1 cellular context compared by ENCODE assay signal in genomic region chr2:11422901-11423435, GRCh38.
TF ChIP-seq lines count a peak whose summit lies in the region.

No MANE protein-coding gene starts in this region.

TF ChIP-seq in HepG2, 621 proteins besides CTCF, POLR2A, EP300 and RAD21 (continued from another document and continues in another):
- TF ChIP-seq ZFP36 (IDR thresholded peaks at IDR 0.05; ENCODE audit: borderline replicate concordance, low read depth, low read length, partially characterized antibody): no peak
- TF ChIP-seq GPN1 (CRISPR knock-in tag; IDR thresholded peaks at IDR 0.05; ENCODE audit: borderline replicate concordance): no peak
- TF ChIP-seq ZNF180 (CRISPR knock-in tag; IDR thresholded peaks at IDR 0.05; ENCODE audit: borderline replicate concordance, low read depth): no peak
- TF ChIP-seq BRCA1 (CRISPR knock-in tag; IDR thresholded peaks at IDR 0.05): no peak
- TF ChIP-seq ZFP90 (CRISPR knock-in tag; IDR thresholded peaks at IDR 0.05; ENCODE audit: borderline replicate concordance): no peak
- TF ChIP-seq KAT7 (CRISPR knock-in tag; IDR thresholded peaks at IDR 0.05; ENCODE audit: borderline replicate concordance): peak; percentile 93; the same call in 1 of the 2 replicates
- no peak for TF ChIP-seq HMG20B (CRISPR knock-in tag; conservative IDR thresholded peaks at IDR 0.05)
- peak; percentile 79; the same call in 1 of the 2 replicates for TF ChIP-seq RXRB (CRISPR knock-in tag; IDR thresholded peaks at IDR 0.05; ENCODE audit: borderline replicate concordance)
- no peak for TF ChIP-seq ZBTB21 (CRISPR knock-in tag; IDR thresholded peaks at IDR 0.05)
- no peak for TF ChIP-seq ZNF777 (CRISPR knock-in tag; IDR thresholded peaks at IDR 0.05)
- TF ChIP-seq ZNF83 (CRISPR knock-in tag; IDR thresholded peaks at IDR 0.05; ENCODE audit: borderline replicate concordance): no peak
- no peak for TF ChIP-seq ZBTB39 (CRISPR knock-in tag; IDR thresholded peaks at IDR 0.05)
- no peak for TF ChIP-seq PLSCR1 (CRISPR knock-in tag; IDR thresholded peaks at IDR 0.05; ENCODE audit: borderline replicate concordance)
- TF ChIP-seq, protein P1, sequence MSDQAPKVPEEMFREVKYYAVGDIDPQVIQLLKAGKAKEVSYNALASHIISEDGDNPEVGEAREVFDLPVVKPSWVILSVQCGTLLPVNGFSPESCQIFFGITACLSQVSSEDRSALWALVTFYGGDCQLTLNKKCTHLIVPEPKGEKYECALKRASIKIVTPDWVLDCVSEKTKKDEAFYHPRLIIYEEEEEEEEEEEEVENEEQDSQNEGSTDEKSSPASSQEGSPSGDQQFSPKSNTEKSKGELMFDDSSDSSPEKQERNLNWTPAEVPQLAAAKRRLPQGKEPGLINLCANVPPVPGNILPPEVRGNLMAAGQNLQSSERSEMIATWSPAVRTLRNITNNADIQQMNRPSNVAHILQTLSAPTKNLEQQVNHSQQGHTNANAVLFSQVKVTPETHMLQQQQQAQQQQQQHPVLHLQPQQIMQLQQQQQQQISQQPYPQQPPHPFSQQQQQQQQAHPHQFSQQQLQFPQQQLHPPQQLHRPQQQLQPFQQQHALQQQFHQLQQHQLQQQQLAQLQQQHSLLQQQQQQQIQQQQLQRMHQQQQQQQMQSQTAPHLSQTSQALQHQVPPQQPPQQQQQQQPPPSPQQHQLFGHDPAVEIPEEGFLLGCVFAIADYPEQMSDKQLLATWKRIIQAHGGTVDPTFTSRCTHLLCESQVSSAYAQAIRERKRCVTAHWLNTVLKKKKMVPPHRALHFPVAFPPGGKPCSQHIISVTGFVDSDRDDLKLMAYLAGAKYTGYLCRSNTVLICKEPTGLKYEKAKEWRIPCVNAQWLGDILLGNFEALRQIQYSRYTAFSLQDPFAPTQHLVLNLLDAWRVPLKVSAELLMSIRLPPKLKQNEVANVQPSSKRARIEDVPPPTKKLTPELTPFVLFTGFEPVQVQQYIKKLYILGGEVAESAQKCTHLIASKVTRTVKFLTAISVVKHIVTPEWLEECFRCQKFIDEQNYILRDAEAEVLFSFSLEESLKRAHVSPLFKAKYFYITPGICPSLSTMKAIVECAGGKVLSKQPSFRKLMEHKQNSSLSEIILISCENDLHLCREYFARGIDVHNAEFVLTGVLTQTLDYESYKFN (CRISPR knock-in tag; conservative IDR thresholded peaks at IDR 0.05): peak; percentile 86
- TF ChIP-seq, protein P2, sequence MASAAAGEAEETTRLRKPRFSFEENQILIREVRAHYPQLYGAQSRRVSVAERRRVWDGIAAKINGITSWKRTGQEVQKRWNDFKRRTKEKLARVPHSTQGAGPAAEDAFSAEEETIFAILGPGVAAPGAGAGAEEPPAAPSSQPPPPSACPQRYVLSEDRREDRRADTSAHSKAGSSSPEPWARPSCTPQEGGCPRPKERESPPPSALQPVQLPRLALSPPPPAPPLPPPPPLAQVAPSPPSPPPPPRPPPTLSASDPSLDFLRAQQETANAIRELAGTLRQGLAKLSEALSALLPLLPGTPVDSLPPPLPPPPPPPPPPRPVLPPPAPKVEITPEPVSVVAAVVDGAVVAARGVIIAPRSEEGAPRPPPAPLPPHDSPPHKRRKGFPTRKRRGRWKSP (CRISPR knock-in tag; IDR thresholded peaks at IDR 0.05): 0 out of 2 replicates have a peak, but pooled peaks have one; percentile 26
- no peak for TF ChIP-seq FUBP1 (CRISPR knock-in tag; IDR thresholded peaks at IDR 0.05; ENCODE audit: borderline replicate concordance)
- TF ChIP-seq HDAC2 (CRISPR knock-in tag; IDR thresholded peaks at IDR 0.05): peak; percentile 96
- no peak for TF ChIP-seq U2AF2 (IDR thresholded peaks at IDR 0.05; ENCODE audit: low read depth, low read length)
- TF ChIP-seq, protein P3, sequence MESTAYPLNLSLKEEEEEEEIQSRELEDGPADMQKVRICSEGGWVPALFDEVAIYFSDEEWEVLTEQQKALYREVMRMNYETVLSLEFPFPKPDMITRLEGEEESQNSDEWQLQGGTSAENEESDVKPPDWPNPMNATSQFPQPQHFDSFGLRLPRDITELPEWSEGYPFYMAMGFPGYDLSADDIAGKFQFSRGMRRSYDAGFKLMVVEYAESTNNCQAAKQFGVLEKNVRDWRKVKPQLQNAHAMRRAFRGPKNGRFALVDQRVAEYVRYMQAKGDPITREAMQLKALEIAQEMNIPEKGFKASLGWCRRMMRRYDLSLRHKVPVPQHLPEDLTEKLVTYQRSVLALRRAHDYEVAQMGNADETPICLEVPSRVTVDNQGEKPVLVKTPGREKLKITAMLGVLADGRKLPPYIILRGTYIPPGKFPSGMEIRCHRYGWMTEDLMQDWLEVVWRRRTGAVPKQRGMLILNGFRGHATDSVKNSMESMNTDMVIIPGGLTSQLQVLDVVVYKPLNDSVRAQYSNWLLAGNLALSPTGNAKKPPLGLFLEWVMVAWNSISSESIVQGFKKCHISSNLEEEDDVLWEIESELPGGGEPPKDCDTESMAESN (CRISPR knock-in tag; conservative IDR thresholded peaks at IDR 0.05): 0 out of 2 replicates have a peak, but pooled peaks have one; percentile 40
- TF ChIP-seq MZF1 (CRISPR knock-in tag; IDR thresholded peaks at IDR 0.05; ENCODE audit: borderline replicate concordance): no peak
- peak; percentile 65; the same call in 1 of the 2 replicates for TF ChIP-seq MIER3 (CRISPR knock-in tag; IDR thresholded peaks at IDR 0.05; ENCODE audit: borderline replicate concordance)
- TF ChIP-seq ZNF816 (CRISPR knock-in tag; IDR thresholded peaks at IDR 0.05; ENCODE audit: borderline replicate concordance): no peak
- TF ChIP-seq, protein P4, sequence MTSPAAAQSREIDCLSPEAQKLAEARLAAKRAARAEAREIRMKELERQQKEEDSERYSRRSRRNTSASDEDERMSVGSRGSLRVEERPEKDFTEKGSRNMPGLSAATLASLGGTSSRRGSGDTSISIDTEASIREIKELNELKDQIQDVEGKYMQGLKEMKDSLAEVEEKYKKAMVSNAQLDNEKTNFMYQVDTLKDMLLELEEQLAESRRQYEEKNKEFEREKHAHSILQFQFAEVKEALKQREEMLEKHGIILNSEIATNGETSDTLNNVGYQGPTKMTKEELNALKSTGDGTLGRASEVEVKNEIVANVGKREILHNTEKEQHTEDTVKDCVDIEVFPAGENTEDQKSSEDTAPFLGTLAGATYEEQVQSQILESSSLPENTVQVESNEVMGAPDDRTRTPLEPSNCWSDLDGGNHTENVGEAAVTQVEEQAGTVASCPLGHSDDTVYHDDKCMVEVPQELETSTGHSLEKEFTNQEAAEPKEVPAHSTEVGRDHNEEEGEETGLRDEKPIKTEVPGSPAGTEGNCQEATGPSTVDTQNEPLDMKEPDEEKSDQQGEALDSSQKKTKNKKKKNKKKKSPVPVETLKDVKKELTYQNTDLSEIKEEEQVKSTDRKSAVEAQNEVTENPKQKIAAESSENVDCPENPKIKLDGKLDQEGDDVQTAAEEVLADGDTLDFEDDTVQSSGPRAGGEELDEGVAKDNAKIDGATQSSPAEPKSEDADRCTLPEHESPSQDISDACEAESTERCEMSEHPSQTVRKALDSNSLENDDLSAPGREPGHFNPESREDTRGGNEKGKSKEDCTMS (CRISPR knock-in tag; conservative IDR thresholded peaks at IDR 0.05): no peak
- peak; percentile 90 for TF ChIP-seq GATAD2A (CRISPR knock-in tag; IDR thresholded peaks at IDR 0.05)
- no peak for TF ChIP-seq SOX6 (IDR thresholded peaks at IDR 0.05)
- TF ChIP-seq SOX6 (CRISPR knock-in tag; IDR thresholded peaks at IDR 0.05): peak; percentile 92
- TF ChIP-seq ZNF704 (CRISPR knock-in tag; IDR thresholded peaks at IDR 0.05; ENCODE audit: borderline replicate concordance): no peak
- TF ChIP-seq ZNF441 (CRISPR knock-in tag; IDR thresholded peaks at IDR 0.05; ENCODE audit: borderline replicate concordance): no peak
- peak; percentile 74 for TF ChIP-seq NR2C2 (CRISPR knock-in tag; IDR thresholded peaks at IDR 0.05; ENCODE audit: borderline replicate concordance)
- no peak for TF ChIP-seq STAT6 (CRISPR knock-in tag; IDR thresholded peaks at IDR 0.05; ENCODE audit: borderline replicate concordance)
- no peak for TF ChIP-seq PAWR (CRISPR knock-in tag; IDR thresholded peaks at IDR 0.05; ENCODE audit: borderline replicate concordance)
- TF ChIP-seq STAT5B (CRISPR knock-in tag; IDR thresholded peaks at IDR 0.05): no peak
- TF ChIP-seq, protein P5, sequence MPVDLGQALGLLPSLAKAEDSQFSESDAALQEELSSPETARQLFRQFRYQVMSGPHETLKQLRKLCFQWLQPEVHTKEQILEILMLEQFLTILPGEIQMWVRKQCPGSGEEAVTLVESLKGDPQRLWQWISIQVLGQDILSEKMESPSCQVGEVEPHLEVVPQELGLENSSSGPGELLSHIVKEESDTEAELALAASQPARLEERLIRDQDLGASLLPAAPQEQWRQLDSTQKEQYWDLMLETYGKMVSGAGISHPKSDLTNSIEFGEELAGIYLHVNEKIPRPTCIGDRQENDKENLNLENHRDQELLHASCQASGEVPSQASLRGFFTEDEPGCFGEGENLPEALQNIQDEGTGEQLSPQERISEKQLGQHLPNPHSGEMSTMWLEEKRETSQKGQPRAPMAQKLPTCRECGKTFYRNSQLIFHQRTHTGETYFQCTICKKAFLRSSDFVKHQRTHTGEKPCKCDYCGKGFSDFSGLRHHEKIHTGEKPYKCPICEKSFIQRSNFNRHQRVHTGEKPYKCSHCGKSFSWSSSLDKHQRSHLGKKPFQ (CRISPR knock-in tag; IDR thresholded peaks at IDR 0.05; ENCODE audit: insufficient replicate concordance): no peak
- TF ChIP-seq SP1 (IDR thresholded peaks at IDR 0.05): no peak
- no peak for TF ChIP-seq SP1 (CRISPR knock-in tag; IDR thresholded peaks at IDR 0.05)
- TF ChIP-seq RBM22 (optimal IDR thresholded peaks at IDR 0.05; ENCODE audit: low read length): no peak
- TF ChIP-seq ATF2 (CRISPR knock-in tag; IDR thresholded peaks at IDR 0.05): no peak
- no peak for TF ChIP-seq SRY (CRISPR knock-in tag; IDR thresholded peaks at IDR 0.05)
- no peak for TF ChIP-seq SRSF9 (IDR thresholded peaks at IDR 0.05; ENCODE audit: borderline replicate concordance, insufficient read depth, low read depth, low read length, poor library complexity, severe bottlenecking)
